In the genomic region with DNA sequence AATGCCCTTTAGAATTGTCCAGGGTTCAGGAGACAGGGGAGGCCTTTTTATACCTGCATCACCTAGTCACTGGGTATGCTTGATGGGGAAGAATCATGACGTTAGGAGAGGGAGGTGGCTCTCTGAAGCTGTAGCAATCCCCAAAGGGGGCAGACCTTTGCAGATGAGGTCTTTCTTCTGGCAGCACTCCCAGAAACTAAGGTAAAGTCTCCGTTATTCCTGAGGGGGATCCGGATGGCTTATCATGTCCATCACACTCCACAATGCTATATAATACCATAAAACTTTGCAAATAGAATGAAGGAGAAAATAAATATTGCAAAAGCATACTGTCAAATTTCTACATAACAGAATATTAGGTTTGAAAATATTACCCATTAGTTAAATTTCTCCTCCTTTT, we compare ENCODE assay signal across 1 cellular context.
TF ChIP-seq lines count a peak whose summit lies in the region.

No MANE protein-coding gene starts in this region.

TF ChIP-seq in GM23338, 12 proteins besides CTCF, POLR2A, EP300 and RAD21 (continued from another document):
- TF ChIP-seq, protein P1, sequence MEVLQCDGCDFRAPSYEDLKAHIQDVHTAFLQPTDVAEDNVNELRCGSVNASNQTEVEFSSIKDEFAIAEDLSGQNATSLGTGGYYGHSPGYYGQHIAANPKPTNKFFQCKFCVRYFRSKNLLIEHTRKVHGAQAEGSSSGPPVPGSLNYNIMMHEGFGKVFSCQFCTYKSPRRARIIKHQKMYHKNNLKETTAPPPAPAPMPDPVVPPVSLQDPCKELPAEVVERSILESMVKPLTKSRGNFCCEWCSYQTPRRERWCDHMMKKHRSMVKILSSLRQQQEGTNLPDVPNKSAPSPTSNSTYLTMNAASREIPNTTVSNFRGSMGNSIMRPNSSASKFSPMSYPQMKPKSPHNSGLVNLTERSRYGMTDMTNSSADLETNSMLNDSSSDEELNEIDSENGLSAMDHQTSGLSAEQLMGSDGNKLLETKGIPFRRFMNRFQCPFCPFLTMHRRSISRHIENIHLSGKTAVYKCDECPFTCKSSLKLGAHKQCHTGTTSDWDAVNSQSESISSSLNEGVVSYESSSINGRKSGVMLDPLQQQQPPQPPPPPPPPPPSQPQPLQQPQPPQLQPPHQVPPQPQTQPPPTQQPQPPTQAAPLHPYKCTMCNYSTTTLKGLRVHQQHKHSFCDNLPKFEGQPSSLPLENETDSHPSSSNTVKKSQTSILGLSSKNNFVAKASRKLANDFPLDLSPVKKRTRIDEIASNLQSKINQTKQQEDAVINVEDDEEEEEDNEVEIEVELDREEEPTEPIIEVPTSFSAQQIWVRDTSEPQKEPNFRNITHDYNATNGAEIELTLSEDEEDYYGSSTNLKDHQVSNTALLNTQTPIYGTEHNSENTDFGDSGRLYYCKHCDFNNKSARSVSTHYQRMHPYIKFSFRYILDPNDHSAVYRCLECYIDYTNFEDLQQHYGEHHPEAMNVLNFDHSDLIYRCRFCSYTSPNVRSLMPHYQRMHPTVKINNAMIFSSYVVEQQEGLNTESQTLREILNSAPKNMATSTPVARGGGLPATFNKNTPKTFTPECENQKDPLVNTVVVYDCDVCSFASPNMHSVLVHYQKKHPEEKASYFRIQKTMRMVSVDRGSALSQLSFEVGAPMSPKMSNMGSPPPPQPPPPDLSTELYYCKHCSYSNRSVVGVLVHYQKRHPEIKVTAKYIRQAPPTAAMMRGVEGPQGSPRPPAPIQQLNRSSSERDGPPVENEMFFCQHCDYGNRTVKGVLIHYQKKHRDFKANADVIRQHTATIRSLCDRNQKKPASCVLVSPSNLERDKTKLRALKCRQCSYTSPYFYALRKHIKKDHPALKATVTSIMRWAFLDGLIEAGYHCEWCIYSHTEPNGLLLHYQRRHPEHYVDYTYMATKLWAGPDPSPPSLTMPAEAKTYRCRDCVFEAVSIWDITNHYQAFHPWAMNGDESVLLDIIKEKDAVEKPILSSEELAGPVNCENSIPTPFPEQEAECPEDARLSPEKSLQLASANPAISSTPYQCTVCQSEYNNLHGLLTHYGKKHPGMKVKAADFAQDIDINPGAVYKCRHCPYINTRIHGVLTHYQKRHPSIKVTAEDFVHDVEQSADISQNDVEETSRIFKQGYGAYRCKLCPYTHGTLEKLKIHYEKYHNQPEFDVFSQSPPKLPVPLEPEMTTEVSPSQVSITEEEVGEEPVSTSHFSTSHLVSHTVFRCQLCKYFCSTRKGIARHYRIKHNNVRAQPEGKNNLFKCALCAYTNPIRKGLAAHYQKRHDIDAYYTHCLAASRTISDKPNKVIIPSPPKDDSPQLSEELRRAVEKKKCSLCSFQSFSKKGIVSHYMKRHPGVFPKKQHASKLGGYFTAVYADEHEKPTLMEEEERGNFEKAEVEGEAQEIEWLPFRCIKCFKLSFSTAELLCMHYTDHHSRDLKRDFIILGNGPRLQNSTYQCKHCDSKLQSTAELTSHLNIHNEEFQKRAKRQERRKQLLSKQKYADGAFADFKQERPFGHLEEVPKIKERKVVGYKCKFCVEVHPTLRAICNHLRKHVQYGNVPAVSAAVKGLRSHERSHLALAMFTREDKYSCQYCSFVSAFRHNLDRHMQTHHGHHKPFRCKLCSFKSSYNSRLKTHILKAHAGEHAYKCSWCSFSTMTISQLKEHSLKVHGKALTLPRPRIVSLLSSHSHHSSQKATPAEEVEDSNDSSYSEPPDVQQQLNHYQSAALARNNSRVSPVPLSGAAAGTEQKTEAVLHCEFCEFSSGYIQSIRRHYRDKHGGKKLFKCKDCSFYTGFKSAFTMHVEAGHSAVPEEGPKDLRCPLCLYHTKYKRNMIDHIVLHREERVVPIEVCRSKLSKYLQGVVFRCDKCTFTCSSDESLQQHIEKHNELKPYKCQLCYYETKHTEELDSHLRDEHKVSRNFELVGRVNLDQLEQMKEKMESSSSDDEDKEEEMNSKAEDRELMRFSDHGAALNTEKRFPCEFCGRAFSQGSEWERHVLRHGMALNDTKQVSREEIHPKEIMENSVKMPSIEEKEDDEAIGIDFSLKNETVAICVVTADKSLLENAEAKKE (CRISPR knock-in tag; IDR thresholded peaks at IDR 0.05), result no peak
- TF ChIP-seq EZH2phosphoT487 (IDR thresholded peaks at IDR 0.05; ENCODE audit: unreplicated experiment) (no peak), STAT1 (IDR thresholded peaks at IDR 0.05; ENCODE audit: unreplicated experiment) (no peak), NANOG (IDR thresholded peaks at IDR 0.05; ENCODE audit: borderline replicate concordance) (no peak), CREB1 (CRISPR knock-in tag; IDR thresholded peaks at IDR 0.05; ENCODE audit: low read depth) (no peak)
- TF ChIP-seq, protein P2, sequence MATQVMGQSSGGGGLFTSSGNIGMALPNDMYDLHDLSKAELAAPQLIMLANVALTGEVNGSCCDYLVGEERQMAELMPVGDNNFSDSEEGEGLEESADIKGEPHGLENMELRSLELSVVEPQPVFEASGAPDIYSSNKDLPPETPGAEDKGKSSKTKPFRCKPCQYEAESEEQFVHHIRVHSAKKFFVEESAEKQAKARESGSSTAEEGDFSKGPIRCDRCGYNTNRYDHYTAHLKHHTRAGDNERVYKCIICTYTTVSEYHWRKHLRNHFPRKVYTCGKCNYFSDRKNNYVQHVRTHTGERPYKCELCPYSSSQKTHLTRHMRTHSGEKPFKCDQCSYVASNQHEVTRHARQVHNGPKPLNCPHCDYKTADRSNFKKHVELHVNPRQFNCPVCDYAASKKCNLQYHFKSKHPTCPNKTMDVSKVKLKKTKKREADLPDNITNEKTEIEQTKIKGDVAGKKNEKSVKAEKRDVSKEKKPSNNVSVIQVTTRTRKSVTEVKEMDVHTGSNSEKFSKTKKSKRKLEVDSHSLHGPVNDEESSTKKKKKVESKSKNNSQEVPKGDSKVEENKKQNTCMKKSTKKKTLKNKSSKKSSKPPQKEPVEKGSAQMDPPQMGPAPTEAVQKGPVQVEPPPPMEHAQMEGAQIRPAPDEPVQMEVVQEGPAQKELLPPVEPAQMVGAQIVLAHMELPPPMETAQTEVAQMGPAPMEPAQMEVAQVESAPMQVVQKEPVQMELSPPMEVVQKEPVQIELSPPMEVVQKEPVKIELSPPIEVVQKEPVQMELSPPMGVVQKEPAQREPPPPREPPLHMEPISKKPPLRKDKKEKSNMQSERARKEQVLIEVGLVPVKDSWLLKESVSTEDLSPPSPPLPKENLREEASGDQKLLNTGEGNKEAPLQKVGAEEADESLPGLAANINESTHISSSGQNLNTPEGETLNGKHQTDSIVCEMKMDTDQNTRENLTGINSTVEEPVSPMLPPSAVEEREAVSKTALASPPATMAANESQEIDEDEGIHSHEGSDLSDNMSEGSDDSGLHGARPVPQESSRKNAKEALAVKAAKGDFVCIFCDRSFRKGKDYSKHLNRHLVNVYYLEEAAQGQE (IDR thresholded peaks at IDR 0.05; ENCODE audit: unreplicated experiment), result no peak
